35 cellular contexts compared by ENCODE assay signal in the genomic region with DNA sequence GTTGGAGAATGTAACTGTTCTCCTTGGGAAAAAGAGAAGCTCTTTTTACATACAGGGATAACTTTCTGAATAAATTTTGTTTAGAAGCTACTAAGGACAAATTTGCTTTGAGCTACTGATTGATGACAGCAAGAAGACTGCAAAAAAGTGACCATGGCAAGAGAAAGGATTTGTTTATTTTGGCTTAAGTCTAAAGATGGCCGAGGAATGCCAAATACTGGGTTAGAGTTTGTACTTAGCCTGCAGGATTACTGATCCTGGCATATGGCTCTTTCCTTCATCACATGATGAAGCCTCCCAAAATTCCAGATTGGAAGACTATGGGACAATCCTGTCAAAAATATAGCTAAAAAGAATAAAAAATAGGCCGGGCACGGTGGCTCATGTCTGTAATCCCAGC. TPM values are rescaled to one million over a fixed set of nuclear protein-coding genes. Genes with fewer than 3 reads are reported as not detected.
DNase-seq lines count a peak whose midpoint lies in the region; ATAC-seq, FAIRE-seq and TF ChIP-seq lines count a peak whose summit lies in the region.
"Had no signal": no experiment of that assay in that cellular context is flagged by ENCODE, and none has a peak within 500 bp of the region (broad histone marks: within the 10 kb centered on the region; RNA-seq: fewer than 3 reads in every experiment).

No MANE protein-coding gene starts in this region.

- no peak for TF ChIP-seq EP300 in HepG2 (IDR thresholded peaks at IDR 0.05; ENCODE audit: low read depth in 2 of 2, low read length in 2 of 2)
- TF ChIP-seq EP300 in HepG2 (CRISPR knock-in tag; IDR thresholded peaks at IDR 0.05; ENCODE audit: borderline replicate concordance), result no peak

- H3K4me3 ChIP-seq in right lobe of liver (no peak overlapping the region), HepG2 (replicated peaks in 1 of 3; ENCODE audit: insufficient read depth in 1 of 3, low read depth in 2 of 3, low read length in 3 of 3) (no peak overlapping the region)
- H3K4me3 ChIP-seq: A549; BLaER1; BLaER1 treated with 17β-estradiol and CSF1 and Interleukin-3, amounts not matched to agents 10 nM and 100 nM had no signal

- no TSS peak for BruUV-seq in HepG2 (replicated peaks; lab: Mats Ljungman, UMichigan)

- H3K9me3 ChIP-seq in right lobe of liver (no peaks in the 10 kb centered on the region), HepG2 (ENCODE audit: low read length) (no peaks in the 10 kb centered on the region)
- H3K9me3 ChIP-seq: A549; BE2C; BLaER1; BLaER1 treated with 17β-estradiol and CSF1 and Interleukin-3, amounts not matched to agents 10 nM and 100 nM; Caco-2 had no signal

- H3K36me3 ChIP-seq in right lobe of liver (no peaks in the 10 kb centered on the region), HepG2 (replicated peaks in 1 of 2; ENCODE audit: control insufficient read depth in 1 of 2, insufficient read depth in 2 of 2, low read length in 2 of 2) (no peaks in the 10 kb centered on the region)
- H3K36me3 ChIP-seq: BE2C; BLaER1; BLaER1 treated with 17β-estradiol and CSF1 and Interleukin-3, amounts not matched to agents 10 nM and 100 nM had no signal

- FAIRE-seq in HepG2 (lab: Jason Lieb, UNC), result no peak
- FAIRE-seq: A204.1, A549, D721Med had no signal

- CTCF ChIA-PET in HepG2 (lab: Yijun Ruan, JAX; ENCODE audit: low intra/inter-chr PET ratio, low total read pairs), result no interaction called here

- intact Hi-C loops in right lobe of liver (cut with DNase I) (no loop called here), HepG2 (cut with micrococcal nuclease; ENCODE audit: unreplicated experiment) (no loop called here)

- TF ChIP-seq POLR2A in right lobe of liver (IDR thresholded peaks at IDR 0.05) (no peak), HepG2 (IDR thresholded peaks at IDR 0.05; ENCODE audit: insufficient read depth in 1 of 2, low read depth in 2 of 2, low read length in 2 of 2) (no peak)

- no peak overlapping the region for H3K9ac ChIP-seq in HepG2 (ENCODE audit: insufficient read depth, low read depth, low read length)
- H3K9ac ChIP-seq: BLaER1; BLaER1 treated with 17β-estradiol and CSF1 and Interleukin-3, amounts not matched to agents 10 nM and 100 nM had no signal

- ATAC-seq in right lobe of liver, result peak; percentile 36 to 62 (median 48)
- ATAC-seq in HepG2, result no peak
- ATAC-seq in left lobe of liver, result peak; percentile 69
- ATAC-seq in HG03135 (IDR thresholded peaks at IDR 0.05; ENCODE audit: unreplicated experiment), result no peak
- ATAC-seq: A549; CD8-positive, alpha-beta T cell had no signal

- no peaks in the 10 kb centered on the region for H4K20me1 ChIP-seq in HepG2 (ENCODE audit: insufficient read depth, low read length)
- H4K20me1 ChIP-seq: BLaER1; BLaER1 treated with 17β-estradiol and CSF1 and Interleukin-3, amounts not matched to agents 10 nM and 100 nM had no signal

- in situ Hi-C loops in HepG2 (cut with HindIII; ENCODE audit: extremely low pct_ligation_motif_present, low pct_unique_long_range_greater_than_20kb), result no loop called here

- no peak overlapping the region for H3K4me2 ChIP-seq in HepG2 (ENCODE audit: low read depth, low read length)
- H3K4me2 ChIP-seq: A549; BLaER1; BLaER1 treated with 17β-estradiol and CSF1 and Interleukin-3, amounts not matched to agents 10 nM and 100 nM had no signal

- no peak for TF ChIP-seq RAD21 in HepG2 (CRISPR knock-in tag; IDR thresholded peaks at IDR 0.05)

- no peak overlapping the region for H3K27ac ChIP-seq in right lobe of liver
- no peak overlapping the region for H3K27ac ChIP-seq in HepG2 (ENCODE audit: extremely low read length, insufficient read depth, low read length)
- H3K27ac ChIP-seq in VCaP, result peak overlapping the region; percentile 5; the same call in 1 of the 2 replicates
- H3K27ac ChIP-seq: 22Rv1; A549; BLaER1; BLaER1 treated with 17β-estradiol and CSF1 and Interleukin-3, amounts not matched to agents 10 nM and 100 nM; C4-2B had no signal

- POLR2A ChIA-PET in HepG2 (lab: Yijun Ruan, JAX), result interaction anchor here (1.1 kb wide), 1 partner anchor 29 kb away, joined by 3 read pairs; a partner anchor contains a TSS

- WGBS in right lobe of liver (ENCODE audit: insufficient coverage, low coverage, low lambda C conversion rate, missing lambda C conversion rate), result 72% methylated on average over 3 of the region's 3 CpGs
- 63% methylated on average over 3 of the region's 3 CpGs for WGBS in HepG2 (ENCODE audit: low lambda C conversion rate)

- no peak overlapping the region for H2AFZ ChIP-seq in HepG2 (ENCODE audit: low read length)

- H3K27me3 ChIP-seq in right lobe of liver (no peaks in the 10 kb centered on the region), HepG2 (ENCODE audit: control insufficient read depth in 1 of 2, insufficient read depth in 2 of 2, low read length in 2 of 2) (no peaks in the 10 kb centered on the region)
- H3K27me3 ChIP-seq: BE2C; BLaER1; BLaER1 treated with 17β-estradiol and CSF1 and Interleukin-3, amounts not matched to agents 10 nM and 100 nM had no signal

- DNase-seq in NCI-H82 (lab: John Stamatoyannopoulos, UW) (peak; percentile 29), NCI-H82 treated with DMSO at 0.1 percent for 48 hours (lab: John Stamatoyannopoulos, UW; ENCODE audit: unreplicated experiment) (no peak), right lobe of liver (no peak), HepG2 (ENCODE audit: low spot score) (no peak), left lobe of liver (ENCODE audit: low spot score) (no peak)
- DNase-seq in stimulated activated CD4-positive, alpha-beta T cell treated with anti-CD3 and anti-CD28 coated beads, Interleukin-1b, Interleukin-23, amount 100 ng/mL, for 48 hours, result no peak
- DNase-seq: 8988T; ACHN; AML-193; BE2C; C1 segment of cervical spinal cord; Caco-2; Calu3; CD4-positive, alpha-beta memory T cell; CD4-positive, alpha-beta T cell; CD4-positive, CD25-positive, alpha-beta regulatory T cell; CD8-positive, alpha-beta memory T cell; CD8-positive, alpha-beta T cell; COR-L47; DMS 273 treated with DMSO at 0.1 percent for 48 hours; DMS153; DMS53; DMS79; DMS79 treated with DMSO at 0.1 percent for 48 hours; DND-41; EL had no signal

- no peak for TF ChIP-seq CTCF in right lobe of liver (IDR thresholded peaks at IDR 0.05)
- TF ChIP-seq CTCF in HepG2 (CRISPR knock-in tag; IDR thresholded peaks at IDR 0.05), result no peak
- no peak for TF ChIP-seq CTCF in VCaP (conservative IDR thresholded peaks at IDR 0.05)

- H3K79me2 ChIP-seq in HepG2 (ENCODE audit: insufficient read depth, low read length), result no peaks in the 10 kb centered on the region

- peaks cover 0 to 7% (median 0%) of the 10 kb centered on the region in 4 donors for H3K4me1 ChIP-seq in right lobe of liver
- peaks cover 13% of the 10 kb centered on the region for H3K4me1 ChIP-seq in HepG2 (ENCODE audit: insufficient read depth, low read length)
- H3K4me1 ChIP-seq: A549; BE2C; BLaER1; BLaER1 treated with 17β-estradiol and CSF1 and Interleukin-3, amounts not matched to agents 10 nM and 100 nM had no signal

RNA-seq across cellular contexts. Expression of a gene that starts 28.7 kb away (rescaled TPM):
- total RNA-seq in right lobe of liver, result 100 to 1,000 TPM; 305 to 500 (median 428) TPM
- total RNA-seq in HepG2 (2016; rRNA removed; fragmentation: Illumina TruSeq; extraction: Trizol), result 3,737 and 4,047 TPM in 2 replicates
- total RNA-seq in HepG2 (2016; cell fraction: cytosol; rRNA removed; fragmentation: Illumina TruSeq; extraction: Trizol; ENCODE audit: low read depth), result 7,018 and 7,793 TPM in 2 replicates
- total RNA-seq in HepG2 (2016; cell fraction: insoluble cytoplasmic fraction; rRNA removed; fragmentation: Illumina TruSeq; extraction: Trizol), result 3,754 and 4,367 TPM in 2 replicates
- 10,548 and 11,167 TPM in 2 replicates for total RNA-seq in HepG2 (2016; cell fraction: membrane; rRNA removed; fragmentation: Illumina TruSeq; extraction: Trizol)
- 1,390 and 1,410 TPM in 2 replicates for total RNA-seq in HepG2 (2016; cell fraction: nucleus; rRNA removed; fragmentation: Illumina TruSeq; extraction: Trizol)
- 9,964 and 10,356 TPM in 2 replicates for polyA plus RNA-seq in HepG2 (2011; rRNA removed)
- 3,302 and 3,959 TPM in 2 replicates for polyA plus RNA-seq in HepG2 (2011; cell fraction: cytosol; rRNA removed)
- polyA plus RNA-seq in HepG2 (2011; cell fraction: nucleus; rRNA removed), result 1,159 and 1,716 TPM in 2 replicates
- 6,362 and 9,626 TPM in 2 replicates for polyA plus RNA-seq in HepG2 (2012)
- polyA plus RNA-seq in HepG2 (2016; cell fraction: cytosol; fragmentation: Illumina TruSeq; extraction: Trizol; ENCODE audit: low read depth), result 10,194 and 10,575 TPM in 2 replicates
- 5,061 and 5,658 TPM in 2 replicates for polyA plus RNA-seq in HepG2 (2016; cell fraction: insoluble cytoplasmic fraction; fragmentation: Illumina TruSeq; extraction: Trizol; ENCODE audit: low read depth)
- polyA plus RNA-seq in HepG2 (2016; cell fraction: membrane; fragmentation: Illumina TruSeq; extraction: Trizol; ENCODE audit: low read depth), result 12,027 and 13,095 TPM in 2 replicates
- 2,852 and 3,004 TPM in 2 replicates for polyA plus RNA-seq in HepG2 (2016; cell fraction: nucleus; fragmentation: Illumina TruSeq; extraction: Trizol; ENCODE audit: insufficient read depth, low read depth)
- polyA minus RNA-seq in HepG2 (2011; rRNA and poly(A)+ RNA removed; ENCODE audit: low replicate concordance), result 343 and 788 TPM in 2 replicates
- polyA minus RNA-seq in HepG2 (2011; cell fraction: cytosol; rRNA and poly(A)+ RNA removed), result 376 and 497 TPM in 2 replicates
- 262 and 417 TPM in 2 replicates for polyA minus RNA-seq in HepG2 (2011; cell fraction: nucleus; rRNA and poly(A)+ RNA removed)
- 409 TPM for total RNA-seq in left lobe of liver

RNA-seq across cellular contexts. Expression of a gene that starts 33.1 kb away (rescaled TPM):
- total RNA-seq in right lobe of liver (10 to 100 TPM; 11.9 to 52.2 (median 47.9) TPM), HepG2 (2016; rRNA removed; fragmentation: Illumina TruSeq; extraction: Trizol) (24.7 and 28.7 TPM in 2 replicates), left lobe of liver (46.3 TPM)
- 27.4 and 31.6 TPM in 2 replicates for total RNA-seq in HepG2 (2016; cell fraction: cytosol; rRNA removed; fragmentation: Illumina TruSeq; extraction: Trizol; ENCODE audit: low read depth)
- total RNA-seq in HepG2 (2016; cell fraction: insoluble cytoplasmic fraction; rRNA removed; fragmentation: Illumina TruSeq; extraction: Trizol), result 26.5 and 27.5 TPM in 2 replicates
- total RNA-seq in HepG2 (2016; cell fraction: membrane; rRNA removed; fragmentation: Illumina TruSeq; extraction: Trizol), result 29.2 and 33.6 TPM in 2 replicates
- total RNA-seq in HepG2 (2016; cell fraction: nucleus; rRNA removed; fragmentation: Illumina TruSeq; extraction: Trizol), result 11.6 and 12.0 TPM in 2 replicates
- 15.9 and 16.0 TPM in 2 replicates for polyA plus RNA-seq in HepG2 (2011; rRNA removed)
- polyA plus RNA-seq in HepG2 (2011; cell fraction: cytosol; rRNA removed), result 14.9 and 19.2 TPM in 2 replicates
- polyA plus RNA-seq in HepG2 (2011; cell fraction: nucleus; rRNA removed), result 4.3 and 4.7 TPM in 2 replicates
- 34.3 and 42.6 TPM in 2 replicates for polyA plus RNA-seq in HepG2 (2012)
- polyA plus RNA-seq in HepG2 (2016; cell fraction: cytosol; fragmentation: Illumina TruSeq; extraction: Trizol; ENCODE audit: low read depth), result 61.2 and 66.8 TPM in 2 replicates
- 52.2 and 60.0 TPM in 2 replicates for polyA plus RNA-seq in HepG2 (2016; cell fraction: insoluble cytoplasmic fraction; fragmentation: Illumina TruSeq; extraction: Trizol; ENCODE audit: low read depth)
- polyA plus RNA-seq in HepG2 (2016; cell fraction: membrane; fragmentation: Illumina TruSeq; extraction: Trizol; ENCODE audit: low read depth), result 55.0 and 56.4 TPM in 2 replicates
- polyA plus RNA-seq in HepG2 (2016; cell fraction: nucleus; fragmentation: Illumina TruSeq; extraction: Trizol; ENCODE audit: insufficient read depth, low read depth), result 31.4 and 34.6 TPM in 2 replicates
- polyA minus RNA-seq in HepG2 (2011; rRNA and poly(A)+ RNA removed; ENCODE audit: low replicate concordance), result 5.1 and 19.0 TPM in 2 replicates
- polyA minus RNA-seq in HepG2 (2011; cell fraction: cytosol; rRNA and poly(A)+ RNA removed), result 4.1 and 5.2 TPM in 2 replicates
- polyA minus RNA-seq in HepG2 (2011; cell fraction: nucleus; rRNA and poly(A)+ RNA removed), result 4.8 TPM in 2 replicates
- polyA plus RNA-seq: CD4-positive, alpha-beta memory T cell; CD4-positive, CD25-positive, alpha-beta regulatory T cell; CD8-positive, alpha-beta memory T cell had no signal

RNA-seq across cellular contexts. Expression of a gene that starts 41.8 kb away (rescaled TPM):
- total RNA-seq in right lobe of liver, result 100 to 1,000 TPM in 2 of 6 experiments, 10 to 100 TPM in 4; 55.8 to 169 (median 90.9) TPM
- total RNA-seq in HepG2 (2016; rRNA removed; fragmentation: Illumina TruSeq; extraction: Trizol), result 66.8 and 99.2 TPM in 2 replicates
- 360 and 420 TPM in 2 replicates for total RNA-seq in HepG2 (2016; cell fraction: cytosol; rRNA removed; fragmentation: Illumina TruSeq; extraction: Trizol; ENCODE audit: low read depth)
- 56.2 and 94.9 TPM in 2 replicates for total RNA-seq in HepG2 (2016; cell fraction: insoluble cytoplasmic fraction; rRNA removed; fragmentation: Illumina TruSeq; extraction: Trizol)
- total RNA-seq in HepG2 (2016; cell fraction: membrane; rRNA removed; fragmentation: Illumina TruSeq; extraction: Trizol), result 294 and 339 TPM in 2 replicates
- total RNA-seq in HepG2 (2016; cell fraction: nucleus; rRNA removed; fragmentation: Illumina TruSeq; extraction: Trizol), result 49.2 and 54.2 TPM in 2 replicates
- 90.3 and 96.7 TPM in 2 replicates for polyA plus RNA-seq in HepG2 (2011; rRNA removed)
- polyA plus RNA-seq in HepG2 (2011; cell fraction: cytosol; rRNA removed), result 113 and 147 TPM in 2 replicates
- polyA plus RNA-seq in HepG2 (2011; cell fraction: nucleus; rRNA removed), result 63.3 and 75.8 TPM in 2 replicates
- polyA plus RNA-seq in HepG2 (2012), result 63.8 and 72.9 TPM in 2 replicates
- polyA plus RNA-seq in HepG2 (2016; cell fraction: cytosol; fragmentation: Illumina TruSeq; extraction: Trizol; ENCODE audit: low read depth), result 451 and 524 TPM in 2 replicates
- polyA plus RNA-seq in HepG2 (2016; cell fraction: insoluble cytoplasmic fraction; fragmentation: Illumina TruSeq; extraction: Trizol; ENCODE audit: low read depth), result 64.3 and 74.6 TPM in 2 replicates
- 289 and 331 TPM in 2 replicates for polyA plus RNA-seq in HepG2 (2016; cell fraction: membrane; fragmentation: Illumina TruSeq; extraction: Trizol; ENCODE audit: low read depth)
- 87.8 and 94.9 TPM in 2 replicates for polyA plus RNA-seq in HepG2 (2016; cell fraction: nucleus; fragmentation: Illumina TruSeq; extraction: Trizol; ENCODE audit: insufficient read depth, low read depth)
- polyA minus RNA-seq in HepG2 (2011; rRNA and poly(A)+ RNA removed; ENCODE audit: low replicate concordance), result 39.7 and 118 TPM in 2 replicates
- 23.9 and 26.3 TPM in 2 replicates for polyA minus RNA-seq in HepG2 (2011; cell fraction: cytosol; rRNA and poly(A)+ RNA removed)
- polyA minus RNA-seq in HepG2 (2011; cell fraction: nucleus; rRNA and poly(A)+ RNA removed), result 16.4 and 19.4 TPM in 2 replicates
- 97.0 TPM for total RNA-seq in left lobe of liver

RNA-seq across cellular contexts. Expression of a gene that starts 51.6 kb away (rescaled TPM):
- total RNA-seq in right lobe of liver (10 to 100 TPM in 1 of 6 experiments, 1 to 10 TPM in 5; 4.9 to 11.1 (median 8.2) TPM), HepG2 (2016; rRNA removed; fragmentation: Illumina TruSeq; extraction: Trizol) (7.8 and 9.9 TPM in 2 replicates), left lobe of liver (9.0 TPM)
- total RNA-seq in HepG2 (2016; cell fraction: cytosol; rRNA removed; fragmentation: Illumina TruSeq; extraction: Trizol; ENCODE audit: low read depth), result 2.6 and 3.2 TPM in 2 replicates
- total RNA-seq in HepG2 (2016; cell fraction: insoluble cytoplasmic fraction; rRNA removed; fragmentation: Illumina TruSeq; extraction: Trizol), result 8.3 and 10.7 TPM in 2 replicates
- total RNA-seq in HepG2 (2016; cell fraction: membrane; rRNA removed; fragmentation: Illumina TruSeq; extraction: Trizol), result 6.5 and 7.8 TPM in 2 replicates
- total RNA-seq in HepG2 (2016; cell fraction: nucleus; rRNA removed; fragmentation: Illumina TruSeq; extraction: Trizol), result 8.4 and 9.8 TPM in 2 replicates
- 17.4 and 18.7 TPM in 2 replicates for polyA plus RNA-seq in HepG2 (2011; rRNA removed)
- 13.1 and 18.4 TPM in 2 replicates for polyA plus RNA-seq in HepG2 (2011; cell fraction: cytosol; rRNA removed)
- polyA plus RNA-seq in HepG2 (2011; cell fraction: nucleus; rRNA removed), result 36.4 and 41.3 TPM in 2 replicates
- 9.7 and 10.7 TPM in 2 replicates for polyA plus RNA-seq in HepG2 (2012)
- 2.0 and 2.6 TPM in 2 replicates for polyA plus RNA-seq in HepG2 (2016; cell fraction: cytosol; fragmentation: Illumina TruSeq; extraction: Trizol; ENCODE audit: low read depth)
- 8.4 and 10.9 TPM in 2 replicates for polyA plus RNA-seq in HepG2 (2016; cell fraction: insoluble cytoplasmic fraction; fragmentation: Illumina TruSeq; extraction: Trizol; ENCODE audit: low read depth)
- polyA plus RNA-seq in HepG2 (2016; cell fraction: membrane; fragmentation: Illumina TruSeq; extraction: Trizol; ENCODE audit: low read depth), result 4.1 and 6.4 TPM in 2 replicates
- polyA plus RNA-seq in HepG2 (2016; cell fraction: nucleus; fragmentation: Illumina TruSeq; extraction: Trizol; ENCODE audit: insufficient read depth, low read depth), result 15.7 and 16.0 TPM in 2 replicates
- 22.4 and 31.3 TPM in 2 replicates for polyA minus RNA-seq in HepG2 (2011; rRNA and poly(A)+ RNA removed; ENCODE audit: low replicate concordance)
- polyA minus RNA-seq in HepG2 (2011; cell fraction: cytosol; rRNA and poly(A)+ RNA removed), result 5.7 and 9.4 TPM in 2 replicates
- 10.2 and 12.7 TPM in 2 replicates for polyA minus RNA-seq in HepG2 (2011; cell fraction: nucleus; rRNA and poly(A)+ RNA removed)

RNA-seq across cellular contexts. Expression of a gene that starts 55.9 kb away (rescaled TPM):
- total RNA-seq in right lobe of liver (10 to 100 TPM; 33.0 to 63.6 (median 47.7) TPM), HepG2 (2016; rRNA removed; fragmentation: Illumina TruSeq; extraction: Trizol) (47.5 and 78.4 TPM in 2 replicates), left lobe of liver (38.8 TPM)
- total RNA-seq in HepG2 (2016; cell fraction: cytosol; rRNA removed; fragmentation: Illumina TruSeq; extraction: Trizol; ENCODE audit: low read depth), result 18.4 and 21.0 TPM in 2 replicates
- 44.8 and 83.0 TPM in 2 replicates for total RNA-seq in HepG2 (2016; cell fraction: insoluble cytoplasmic fraction; rRNA removed; fragmentation: Illumina TruSeq; extraction: Trizol)
- total RNA-seq in HepG2 (2016; cell fraction: membrane; rRNA removed; fragmentation: Illumina TruSeq; extraction: Trizol), result 48.8 and 53.3 TPM in 2 replicates
- total RNA-seq in HepG2 (2016; cell fraction: nucleus; rRNA removed; fragmentation: Illumina TruSeq; extraction: Trizol), result 62.5 and 68.3 TPM in 2 replicates
- 71.2 and 80.5 TPM in 2 replicates for polyA plus RNA-seq in HepG2 (2011; rRNA removed)
- 85.8 and 89.3 TPM in 2 replicates for polyA plus RNA-seq in HepG2 (2011; cell fraction: cytosol; rRNA removed)
- polyA plus RNA-seq in HepG2 (2011; cell fraction: nucleus; rRNA removed), result 45.4 and 53.1 TPM in 2 replicates
- 45.9 and 65.4 TPM in 2 replicates for polyA plus RNA-seq in HepG2 (2012)
- 17.5 and 20.5 TPM in 2 replicates for polyA plus RNA-seq in HepG2 (2016; cell fraction: cytosol; fragmentation: Illumina TruSeq; extraction: Trizol; ENCODE audit: low read depth)
- polyA plus RNA-seq in HepG2 (2016; cell fraction: insoluble cytoplasmic fraction; fragmentation: Illumina TruSeq; extraction: Trizol; ENCODE audit: low read depth), result 42.6 and 45.0 TPM in 2 replicates
- 36.5 and 40.5 TPM in 2 replicates for polyA plus RNA-seq in HepG2 (2016; cell fraction: membrane; fragmentation: Illumina TruSeq; extraction: Trizol; ENCODE audit: low read depth)
- polyA plus RNA-seq in HepG2 (2016; cell fraction: nucleus; fragmentation: Illumina TruSeq; extraction: Trizol; ENCODE audit: insufficient read depth, low read depth), result 87.4 and 101 TPM in 2 replicates
- polyA minus RNA-seq in HepG2 (2011; rRNA and poly(A)+ RNA removed; ENCODE audit: low replicate concordance), result 112 and 159 TPM in 2 replicates
- 38.9 and 39.9 TPM in 2 replicates for polyA minus RNA-seq in HepG2 (2011; cell fraction: cytosol; rRNA and poly(A)+ RNA removed)
- polyA minus RNA-seq in HepG2 (2011; cell fraction: nucleus; rRNA and poly(A)+ RNA removed), result 14.5 and 19.6 TPM in 2 replicates

Comparison
In these comparisons a context has a peak if more than half of its experiments do, and no peak if none do; other contexts are left out.
1. ATAC-seq: peak in right lobe of liver (4 of 4) and left lobe of liver (single experiment); none in HepG2 (single experiment) and HG03135 (single experiment).